Comparison of ENCODE assay signal across 30 cellular contexts in genomic region chrX:80331285-80331684, GRCh38.
"Had no signal": no experiment of that assay in that cellular context is flagged by ENCODE, and none has a peak within 500 bp of the region (broad histone marks: within the 10 kb centered on the region; RNA-seq: fewer than 3 reads in every experiment).

No MANE protein-coding gene starts in this region.

- DNase-seq: activated CD4-positive, alpha-beta memory T cell treated with anti-CD3 and anti-CD28 coated beads for 36 hours; activated CD4-positive, alpha-beta T cell treated with anti-CD3 and anti-CD28 coated beads for 36 hours; activated CD4-positive, alpha-beta T cell treated with anti-CD3 and anti-CD28 coated beads, Interleukin-2, amount 10 ng/mL, durations not matched to agents 24 days and 14 days; activated CD4-positive, CD25-positive, alpha-beta regulatory T cell; activated CD4-positive, CD25-positive, alpha-beta regulatory T cell treated with anti-CD3 and anti-CD28 coated beads, Interleukin-2, amount 50 U/mL, for 72 hours; activated CD8-positive, alpha-beta memory T cell treated with anti-CD3 and anti-CD28 coated beads, Interleukin-2, amount 10 ng/mL, durations not matched to agents 7 days and 5 days; activated CD8-positive, alpha-beta memory T cell treated with anti-CD3 and anti-CD28 coated beads, Interleukin-2, amount 50 U/mL, for 4 hours; activated CD8-positive, alpha-beta T cell treated with anti-CD3 and anti-CD28 coated beads, Interleukin-2, amount 10 ng/mL, durations not matched to agents 7 days and 5 days; activated effector memory CD4-positive, alpha-beta T cell treated with anti-CD3 and anti-CD28 coated beads, Interleukin-2, amount 50 U/mL, for 16 hours; activated naive CD4-positive, alpha-beta T cell treated with anti-CD3 and anti-CD28 coated beads for 36 hours; activated naive CD8-positive, alpha-beta T cell treated with anti-CD3 and anti-CD28 coated beads for 36 hours; activated naive CD8-positive, alpha-beta T cell treated with anti-CD3 and anti-CD28 coated beads, Interleukin-2, amount 50 U/mL, for 24 hours; activated T-cell treated with anti-CD3 and anti-CD28 coated beads, Interleukin-2, amount 50 U/mL, for 1 hour; activated T-cell treated with anti-CD3 and anti-CD28 coated beads, Interleukin-2, amount 50 U/mL, for 48 hours; adrenal gland; amygdala; aorta; body of pancreas; caudate nucleus; cortex of kidney; dermis blood vessel endothelial cell; effector CD4-positive, alpha-beta T cell; effector memory CD8-positive, alpha-beta T cell; erythroblast; foreskin keratinocyte; gastrocnemius medialis; glutamatergic neuron; heart left ventricle; T-helper 2 cell had no signal

- H3K27me3 ChIP-seq: adrenal gland, body of pancreas, esophagus muscularis mucosa, foreskin keratinocyte, gastrocnemius medialis, heart left ventricle had no signal

- H3K9me3 ChIP-seq: adrenal gland, body of pancreas, esophagus muscularis mucosa, gastrocnemius medialis, heart left ventricle had no signal

- H3K4me1 ChIP-seq: esophagus muscularis mucosa, foreskin keratinocyte, gastrocnemius medialis, heart left ventricle had no signal

- H3K27ac ChIP-seq: adrenal gland, body of pancreas, esophagus muscularis mucosa, foreskin keratinocyte, gastrocnemius medialis, heart left ventricle had no signal

- H3K36me3 ChIP-seq: adrenal gland, esophagus muscularis mucosa, gastrocnemius medialis, heart left ventricle had no signal

- H3K4me3 ChIP-seq: adrenal gland, body of pancreas, esophagus muscularis mucosa, gastrocnemius medialis, heart left ventricle had no signal
